ENCODE assay signal across 9 cellular contexts in genomic region chr5:139650689-139651501, GRCh38. TPM values are rescaled to one million over a fixed set of nuclear protein-coding genes. Genes with fewer than 3 reads are reported as not detected.
A peak's percentile ranks its signal among the peaks of the same experiment; 100 is the strongest.
DNase-seq lines count a peak whose midpoint lies in the region; ATAC-seq, FAIRE-seq and TF ChIP-seq lines count a peak whose summit lies in the region.
"Had no signal": no experiment of that assay in that cellular context is flagged by ENCODE, and none has a peak within 500 bp of the region (broad histone marks: within the 10 kb centered on the region; RNA-seq: fewer than 3 reads in every experiment).

No MANE protein-coding gene starts in this region.

- H3K4me3 ChIP-seq in astrocyte (ENCODE audit: insufficient read depth, low read depth, low read length) (peak overlapping the region; percentile 77), iPS-18a (ENCODE audit: low read length) (peak overlapping the region; percentile 79), skeletal muscle cell (ENCODE audit: low read depth, low read length) (peak overlapping the region; percentile 90)

- FAIRE-seq in astrocyte (lab: Jason Lieb, UNC): no peak
- FAIRE-seq: endometrium had no signal

- ATAC-seq in activated T-cell treated with anti-CD3 and anti-CD28 coated beads, Interleukin-2, amount 50 U/mL, for 72 hours (replicated peaks in 1 of 2): no peak
- no peak for ATAC-seq in HG02763 (IDR thresholded peaks at IDR 0.05; ENCODE audit: unreplicated experiment)

- DNase-seq in activated T-cell treated with anti-CD3 and anti-CD28 coated beads, Interleukin-2, amount 50 U/mL, for 72 hours: no peak
- no peak for DNase-seq in activated T-cell treated with anti-CD3 and anti-CD28 coated beads, Interleukin-2, amount 50 U/mL, for 1 hour
- DNase-seq in astrocyte (ENCODE audit: low read depth): no peak
- no peak for DNase-seq in skeletal muscle cell (ENCODE audit: low read depth)
- no peak for DNase-seq in NCI-H82 (lab: John Stamatoyannopoulos, UW)
- DNase-seq in effector CD4-positive, alpha-beta T cell: no peak

- H3K27ac Mint-ChIP-seq in activated T-cell treated with anti-CD3 and anti-CD28 coated beads, Interleukin-2, amount 50 U/mL, for 72 hours: no peak overlapping the region
- peak overlapping the region; percentile 94 for H3K27ac Mint-ChIP-seq in astrocyte (ENCODE audit: unreplicated experiment)

- H3K9me3 Mint-ChIP-seq in activated T-cell treated with anti-CD3 and anti-CD28 coated beads, Interleukin-2, amount 50 U/mL, for 72 hours: no peaks in the 10 kb centered on the region
- peaks cover 2% of the 10 kb centered on the region for H3K9me3 Mint-ChIP-seq in astrocyte (ENCODE audit: unreplicated experiment)

- H3K36me3 ChIP-seq in astrocyte (ENCODE audit: insufficient read depth, low read length) (no peaks in the 10 kb centered on the region), iPS-18a (ENCODE audit: control insufficient read depth, low read depth, low read length) (no peaks in the 10 kb centered on the region)

- no peak overlapping the region for H2AFZ ChIP-seq in astrocyte (ENCODE audit: low read depth, low read length)

- H3K4me1 Mint-ChIP-seq in activated T-cell treated with anti-CD3 and anti-CD28 coated beads, Interleukin-2, amount 50 U/mL, for 72 hours (ENCODE audit: low read depth): peaks cover 45% of the 10 kb centered on the region
- H3K4me1 Mint-ChIP-seq in astrocyte (ENCODE audit: low read depth, unreplicated experiment): peaks cover 39% of the 10 kb centered on the region

- H3K9me3 ChIP-seq in astrocyte (ENCODE audit: insufficient read depth, low read depth, low read length) (no peaks in the 10 kb centered on the region), iPS-18a (ENCODE audit: control insufficient read depth, low read depth, low read length) (no peaks in the 10 kb centered on the region)

- H3K36me3 Mint-ChIP-seq in activated T-cell treated with anti-CD3 and anti-CD28 coated beads, Interleukin-2, amount 50 U/mL, for 72 hours (ENCODE audit: insufficient read depth in 2 of 2): peaks cover 0 to 1% of the 10 kb centered on the region in 2 donors
- peaks cover 8% of the 10 kb centered on the region for H3K36me3 Mint-ChIP-seq in astrocyte (ENCODE audit: low read depth, unreplicated experiment)

- H3K27ac ChIP-seq in astrocyte (ENCODE audit: low read depth, low read length): peak overlapping the region; percentile 94
- H3K27ac ChIP-seq in iPS-18a (ENCODE audit: low read length): no peak overlapping the region

- H3K4me2 ChIP-seq in astrocyte (ENCODE audit: low read length): peak overlapping the region; percentile 87

- peaks cover 50% of the 10 kb centered on the region for H4K20me1 ChIP-seq in astrocyte (ENCODE audit: insufficient read depth, low read length)

- H3K27me3 Mint-ChIP-seq in activated T-cell treated with anti-CD3 and anti-CD28 coated beads, Interleukin-2, amount 50 U/mL, for 72 hours (ENCODE audit: low read depth): peaks cover 71% of the 10 kb centered on the region
- H3K27me3 Mint-ChIP-seq in astrocyte (ENCODE audit: low read depth, unreplicated experiment): peaks cover under 1% of the 10 kb centered on the region

- H3K27me3 ChIP-seq in astrocyte (ENCODE audit: insufficient read depth, low read length) (no peaks in the 10 kb centered on the region), iPS-18a (ENCODE audit: control insufficient read depth, insufficient read depth, low read length) (peaks cover 20% of the 10 kb centered on the region)

- H3K79me2 ChIP-seq in astrocyte (ENCODE audit: insufficient read depth, low read length): peaks cover 79% of the 10 kb centered on the region

- peak overlapping the region; percentile 61 to 93 for H3K4me3 Mint-ChIP-seq in activated T-cell treated with anti-CD3 and anti-CD28 coated beads, Interleukin-2, amount 50 U/mL, for 72 hours
- peak overlapping the region; percentile 100 for H3K4me3 Mint-ChIP-seq in astrocyte (ENCODE audit: unreplicated experiment)

- TF ChIP-seq CTCF in astrocyte (IDR thresholded peaks at IDR 0.05; ENCODE audit: insufficient read depth, low read depth, low read length): no peak

- peak overlapping the region; percentile 88 for H3K9ac ChIP-seq in astrocyte (ENCODE audit: low read length)
- H3K9ac ChIP-seq in iPS-18a (ENCODE audit: low read length): peak overlapping the region; percentile 63

- H3K4me1 ChIP-seq in astrocyte (ENCODE audit: insufficient read depth, low read length) (peaks cover 58% of the 10 kb centered on the region), iPS-18a (ENCODE audit: control insufficient read depth, low read depth, low read length) (peaks cover 58% of the 10 kb centered on the region)

RNA-seq across cellular contexts. Expression of gene CXXC5, which starts 2.7 kb away (rescaled TPM):
- total RNA-seq in activated T-cell treated with anti-CD3 and anti-CD28 coated beads, Interleukin-2, amount 50 U/mL, for 72 hours: 1 to 10 TPM; 1.2 to 1.9 TPM
- 151 and 185 TPM in 2 replicates for total RNA-seq in astrocyte

Comparison
In these comparisons a context has a peak if more than half of its experiments do, and no peak if none do; other contexts are left out.
1. RNA of gene CXXC5, which starts 2.7 kb away (total RNA-seq): 151 to 185 TPM in astrocyte; 1.2 to 1.9 TPM in activated T-cell treated with anti-CD3 and anti-CD28 coated beads, Interleukin-2, amount 50 U/mL, for 72 hours; every median in the first group is over 10 times any median in the second.
2. Peak in every context shown above with its lines, with median percentiles within 50 percentile points of each other: H3K4me3 ChIP-seq.